Comparison of ENCODE assay signal across 8 cellular contexts in genomic region chr1:236605030-236605806, GRCh38. TPM values are rescaled to one million over a fixed set of nuclear protein-coding genes. Genes with fewer than 3 reads are reported as not detected.
DNase-seq lines count a peak whose midpoint lies in the region; ATAC-seq and TF ChIP-seq lines count a peak whose summit lies in the region.

No MANE protein-coding gene starts in this region.

- no peak for ATAC-seq in heart right ventricle
- no peak for ATAC-seq in body of pancreas
- no peak for ATAC-seq in GM18505 (IDR thresholded peaks at IDR 0.05; ENCODE audit: unreplicated experiment)
- ATAC-seq in HG03469 (IDR thresholded peaks at IDR 0.05; ENCODE audit: unreplicated experiment) = no peak

- peak overlapping the region; percentile 97 for H3K9ac ChIP-seq in mesenchymal stem cell (ENCODE audit: low read length)

- peak overlapping the region; percentile 52 for H4K8ac ChIP-seq in mesenchymal stem cell (ENCODE audit: low read length)

- H2BK120ac ChIP-seq in mesenchymal stem cell (ENCODE audit: low read depth, low read length) = no peak overlapping the region

- no peak overlapping the region for H4K91ac ChIP-seq in mesenchymal stem cell (ENCODE audit: low read length)

- H3K27ac ChIP-seq in heart right ventricle = peak overlapping the region in 9 of 10 donors; percentile 51 to 89 (median 84)
- peak overlapping the region; percentile 25 to 87 (median 78) for H3K27ac ChIP-seq in body of pancreas
- H3K27ac ChIP-seq in mesenchymal stem cell (ENCODE audit: low read length, poor library complexity, severe bottlenecking) = no peak overlapping the region
- H3K27ac ChIP-seq in vagina = peak overlapping the region; percentile 76

- H3K36me3 ChIP-seq in heart right ventricle (peaks cover 0 to 28% (median 0%) of the 10 kb centered on the region in 9 donors), body of pancreas (replicated peaks in 1 of 2; ENCODE audit: insufficient read depth in 1 of 2, low read depth in 2 of 2) (peaks cover 0 to 2% of the 10 kb centered on the region in 2 donors), mesenchymal stem cell (ENCODE audit: control insufficient read depth in 1 of 2, insufficient read depth in 2 of 2, low read depth in 1 of 2, low read length in 2 of 2) (peaks cover 12 to 16% of the 10 kb centered on the region in 2 experiments), vagina (peaks cover 0 to 16% of the 10 kb centered on the region in 2 donors)

- H2AK5ac ChIP-seq in mesenchymal stem cell (ENCODE audit: low read length, severe bottlenecking) = no peak overlapping the region

- H2BK5ac ChIP-seq in mesenchymal stem cell (ENCODE audit: low read depth, low read length, poor library complexity, severe bottlenecking) = no peak overlapping the region

- no peak for TF ChIP-seq CTCF in heart right ventricle (IDR thresholded peaks at IDR 0.05)
- no peak for TF ChIP-seq CTCF in body of pancreas (IDR thresholded peaks at IDR 0.05)
- TF ChIP-seq CTCF in vagina (IDR thresholded peaks at IDR 0.05) = no peak

- H3K27me3 ChIP-seq in heart right ventricle (peaks cover 0 to 25% (median 9%) of the 10 kb centered on the region in 7 donors), body of pancreas (no peaks in the 10 kb centered on the region), mesenchymal stem cell (ENCODE audit: control insufficient read depth in 1 of 2, insufficient read depth in 1 of 2, low read length in 2 of 2) (no peaks in the 10 kb centered on the region), vagina (no peaks in the 10 kb centered on the region)

- intact Hi-C loops in heart right ventricle (cut with DNase I) = loop anchor here in 7 of 10 donors (5.0 to 10.0 kb wide), 4 partner anchors 82 to 260 kb away; partner anchors contain the start of genes MTR (in 5 of the 7) and ACTN2 (in 1 of the 7)
- intact Hi-C loops in cardiac septum (cut with DNase I) = loop anchor here (2.0 to 10.0 kb wide), 4 partner anchors 80 to 260 kb away; partner anchors contain the start of gene MTR
- intact Hi-C loops in body of pancreas (cut with DNase I) = no loop called here
- intact Hi-C loops in vagina (cut with DNase I) = loop anchor here (10.0 kb wide), 1 partner anchor 190 kb away; the partner anchor contains the start of gene MTR

- peaks cover 0 to 23% (median 16%) of the 10 kb centered on the region in 9 donors for H3K4me1 ChIP-seq in heart right ventricle
- H3K4me1 ChIP-seq in body of pancreas = peaks cover 33% of the 10 kb centered on the region
- H3K4me1 ChIP-seq in mesenchymal stem cell (ENCODE audit: control insufficient read depth, insufficient read depth, low read depth, low read length) = peaks cover 2% of the 10 kb centered on the region
- peaks cover 19% of the 10 kb centered on the region for H3K4me1 ChIP-seq in vagina

- H3K79me1 ChIP-seq in mesenchymal stem cell (replicated peaks; ENCODE audit: low read length, poor library complexity, severe bottlenecking) = peaks cover 8% of the 10 kb centered on the region

- peak overlapping the region; percentile 72 for H2AFZ ChIP-seq in mesenchymal stem cell (ENCODE audit: low read depth, low read length)

- H3K4me3 ChIP-seq in heart right ventricle (peak overlapping the region; percentile 55 to 88 (median 78)), body of pancreas (peak overlapping the region; percentile 11 to 71), mesenchymal stem cell (ENCODE audit: insufficient read depth in 1 of 2, low read depth in 1 of 2, low read length in 2 of 2) (peak overlapping the region; percentile 54 to 99), vagina (peak overlapping the region; percentile 70 to 93)

- no peak overlapping the region for H3K4ac ChIP-seq in mesenchymal stem cell (ENCODE audit: low read depth in 1 of 2, low read length in 2 of 2)

- DNase-seq in heart right ventricle = no peak
- DNase-seq in cardiac septum (ENCODE audit: low spot score) = no peak
- peak in 1 of 4 donors; percentile 15 for DNase-seq in body of pancreas
- DNase-seq in mesenchymal stem cell = peak; percentile 3
- DNase-seq in vagina (ENCODE audit: extremely low spot score in 2 of 2) = no peak
- no peak for DNase-seq in HPDE6-E6E7 (ENCODE audit: extremely low spot score)

- H2BK15ac ChIP-seq in mesenchymal stem cell (ENCODE audit: low read depth, poor library complexity, severe bottlenecking) = no peak overlapping the region

- TF ChIP-seq POLR2A in body of pancreas (IDR thresholded peaks at IDR 0.05) = no peak
- no peak for TF ChIP-seq POLR2A in vagina (IDR thresholded peaks at IDR 0.05)
- no peak for TF ChIP-seq POLR2A in GM18505 (IDR thresholded peaks at IDR 0.05; ENCODE audit: borderline replicate concordance, extremely low read depth, insufficient read depth, insufficient read length)

- H2BK12ac ChIP-seq in mesenchymal stem cell (ENCODE audit: low read length in 2 of 2) = no peak overlapping the region

- peak overlapping the region; percentile 67 for H3K4me2 ChIP-seq in mesenchymal stem cell (ENCODE audit: low read length, poor library complexity, severe bottlenecking)

- 64 to 71% methylated on average over 29 of the region's 29 CpGs for WGBS in heart right ventricle, 2 donors
- WGBS in body of pancreas, 2 donors = 76 to 82% methylated on average over 29 of the region's 29 CpGs
- 80% methylated on average over 29 of the region's 29 CpGs for WGBS in mesenchymal stem cell

- H3K18ac ChIP-seq in mesenchymal stem cell (ENCODE audit: low read depth in 1 of 2, low read length in 2 of 2) = peak overlapping the region in 1 of 2 experiments; percentile 5

- no peak overlapping the region for H3K23ac ChIP-seq in mesenchymal stem cell (ENCODE audit: low read length in 2 of 2)

- H3K14ac ChIP-seq in mesenchymal stem cell (ENCODE audit: low read length in 2 of 2) = no peak overlapping the region

- H3K9me3 ChIP-seq in heart right ventricle (no peaks in the 10 kb centered on the region), body of pancreas (no peaks in the 10 kb centered on the region), mesenchymal stem cell (ENCODE audit: control insufficient read depth, low read length) (no peaks in the 10 kb centered on the region), vagina (no peaks in the 10 kb centered on the region)

RNA-seq across cellular contexts. Expression of gene HEATR1, which starts 0.9 kb away (rescaled TPM):
- total RNA-seq in heart right ventricle (10 to 100 TPM in 7 of 10 donors, 1 to 10 TPM in 3; 7.8 to 15.5 (median 10.8) TPM), cardiac septum (12.6 TPM), body of pancreas (10 to 100 TPM; 11.9 to 25.7 TPM), vagina (24.1 TPM)
- 1 to 10 TPM; 2.2 to 3.9 TPM for polyA plus RNA-seq in heart right ventricle
- 9.3 TPM for polyA plus RNA-seq in mesenchymal stem cell (2013, experiment 1 of 2)
- polyA plus RNA-seq in mesenchymal stem cell (2013, experiment 2 of 2) = 8.7 TPM
